Comparison of ENCODE assay signal across 10 cellular contexts in genomic region chr1:21779613-21780521, GRCh38. TPM values are rescaled to one million over a fixed set of nuclear protein-coding genes. Genes with fewer than 3 reads are reported as not detected.
DNase-seq lines count a peak whose midpoint lies in the region; ATAC-seq and TF ChIP-seq lines count a peak whose summit lies in the region.
"Had no signal": no experiment of that assay in that cellular context is flagged by ENCODE, and none has a peak within 500 bp of the region (broad histone marks: within the 10 kb centered on the region; RNA-seq: fewer than 3 reads in every experiment).

No MANE protein-coding gene starts in this region.

- H3K36me3 ChIP-seq in prostate gland = no peaks in the 10 kb centered on the region
- H3K36me3 ChIP-seq in tibial nerve = no peaks in the 10 kb centered on the region

- H3K4me1 ChIP-seq in prostate gland (replicated peaks) (peaks cover 4% of the 10 kb centered on the region), tibial nerve (peaks cover 5 to 49% (median 21%) of the 10 kb centered on the region in 4 donors)

- no peak for DNase-seq in activated naive CD8-positive, alpha-beta T cell treated with anti-CD3 and anti-CD28 coated beads, Interleukin-2, amount 10 ng/mL, durations not matched to agents 7 days and 5 days
- peak; percentile 37 to 61 for DNase-seq in stimulated activated CD4-positive, alpha-beta T cell treated with anti-CD3 and anti-CD28 coated beads, Interleukin-2, amount 100 ng/mL, for 24 hours
- DNase-seq in GOT3 (lab: John Stamatoyannopoulos, UW) = no peak
- no peak for DNase-seq in NCI-H1092 (lab: John Stamatoyannopoulos, UW)
- no peak for DNase-seq in prostate gland (ENCODE audit: low spot score)
- DNase-seq in tibial nerve (ENCODE audit: low spot score in 2 of 2) = no peak
- DNase-seq: T1000 had no signal

- no peak for TF ChIP-seq CTCF in prostate gland (IDR thresholded peaks at IDR 0.05)
- TF ChIP-seq CTCF in tibial nerve (IDR thresholded peaks at IDR 0.05) = no peak

- no peaks in the 10 kb centered on the region for H3K9me3 ChIP-seq in prostate gland
- no peaks in the 10 kb centered on the region for H3K9me3 ChIP-seq in tibial nerve

- no peak for TF ChIP-seq EP300 in tibial nerve (IDR thresholded peaks at IDR 0.05)

- H3K27me3 Mint-ChIP-seq in IgD-negative memory B cell = no peaks in the 10 kb centered on the region
- no peaks in the 10 kb centered on the region for H3K27me3 Mint-ChIP-seq in activated naive CD8-positive, alpha-beta T cell treated with anti-CD3 and anti-CD28 coated beads, Interleukin-2, amount 10 ng/mL, durations not matched to agents 7 days and 5 days

- H3K27me3 ChIP-seq in prostate gland (replicated peaks; ENCODE audit: insufficient read depth) (no peaks in the 10 kb centered on the region), tibial nerve (no peaks in the 10 kb centered on the region)

- peaks cover 27 to 41% (median 38%) of the 10 kb centered on the region in 3 donors for H3K4me1 Mint-ChIP-seq in IgD-negative memory B cell
- H3K4me1 Mint-ChIP-seq in activated naive CD8-positive, alpha-beta T cell treated with anti-CD3 and anti-CD28 coated beads, Interleukin-2, amount 10 ng/mL, durations not matched to agents 7 days and 5 days = peaks cover 37% of the 10 kb centered on the region

- peaks cover 4% of the 10 kb centered on the region for H3K36me3 Mint-ChIP-seq in IgD-negative memory B cell
- peaks cover 19% of the 10 kb centered on the region for H3K36me3 Mint-ChIP-seq in activated naive CD8-positive, alpha-beta T cell treated with anti-CD3 and anti-CD28 coated beads, Interleukin-2, amount 10 ng/mL, durations not matched to agents 7 days and 5 days

- H3K27ac ChIP-seq in prostate gland (no peak overlapping the region), tibial nerve (no peak overlapping the region)

- intact Hi-C loops in prostate gland (cut with DNase I) = no loop called here

- POLR2A ChIA-PET in activated naive CD8-positive, alpha-beta T cell treated with anti-CD3 and anti-CD28 coated beads, Interleukin-2, amount 10 ng/mL, durations not matched to agents 7 days and 5 days (lab: Charles Lee) = no interaction called here

- TF ChIP-seq POLR2A in prostate gland (IDR thresholded peaks at IDR 0.05) (no peak), tibial nerve (IDR thresholded peaks at IDR 0.05) (no peak)

- H3K27ac Mint-ChIP-seq in IgD-negative memory B cell = peak overlapping the region; percentile 92 to 96 (median 95)
- H3K27ac Mint-ChIP-seq in activated naive CD8-positive, alpha-beta T cell treated with anti-CD3 and anti-CD28 coated beads, Interleukin-2, amount 10 ng/mL, durations not matched to agents 7 days and 5 days = peak overlapping the region; percentile 61

- H3K9me3 Mint-ChIP-seq in IgD-negative memory B cell = no peaks in the 10 kb centered on the region
- peaks cover 1% of the 10 kb centered on the region for H3K9me3 Mint-ChIP-seq in activated naive CD8-positive, alpha-beta T cell treated with anti-CD3 and anti-CD28 coated beads, Interleukin-2, amount 10 ng/mL, durations not matched to agents 7 days and 5 days

- 88% methylated on average over 12 of the region's 12 CpGs for WGBS in prostate gland
- WGBS in tibial nerve, 2 donors = 86 to 87% methylated on average over 12 of the region's 12 CpGs

- peak overlapping the region; percentile 76 to 92 (median 85) for H3K4me3 Mint-ChIP-seq in IgD-negative memory B cell
- H3K4me3 Mint-ChIP-seq in activated naive CD8-positive, alpha-beta T cell treated with anti-CD3 and anti-CD28 coated beads, Interleukin-2, amount 10 ng/mL, durations not matched to agents 7 days and 5 days = peak overlapping the region; percentile 68

- peak; percentile 29 for ATAC-seq in GM19025 (IDR thresholded peaks at IDR 0.05; ENCODE audit: low read depth, unreplicated experiment)
- no peak for ATAC-seq in activated naive CD8-positive, alpha-beta T cell treated with anti-CD3 and anti-CD28 coated beads, Interleukin-2, amount 10 ng/mL, durations not matched to agents 7 days and 5 days (ENCODE audit: low read depth)

- no peak overlapping the region for H3K4me3 ChIP-seq in prostate gland
- H3K4me3 ChIP-seq in tibial nerve = no peak overlapping the region

RNA-seq across cellular contexts. Expression of gene USP48, which starts 3.1 kb away (rescaled TPM):
- 58.4 TPM for polyA plus RNA-seq in IgD-negative memory B cell
- total RNA-seq in activated naive CD8-positive, alpha-beta T cell treated with anti-CD3 and anti-CD28 coated beads, Interleukin-2, amount 10 ng/mL, durations not matched to agents 7 days and 5 days = 10 to 100 TPM; 79.6 to 85.2 TPM
- 10 to 100 TPM; 36.2 to 47.5 TPM for total RNA-seq in prostate gland
- total RNA-seq in tibial nerve = 10 to 100 TPM; 51.1 to 65.9 (median 58.7) TPM

RNA-seq across cellular contexts. Expression of gene LDLRAD2, which starts 32.2 kb away (rescaled TPM):
- polyA plus RNA-seq in IgD-negative memory B cell = 0.69 TPM
- under 1 TPM in 1 of 2 experiments, not detected in 1; 0.09 TPM for total RNA-seq in activated naive CD8-positive, alpha-beta T cell treated with anti-CD3 and anti-CD28 coated beads, Interleukin-2, amount 10 ng/mL, durations not matched to agents 7 days and 5 days
- total RNA-seq in prostate gland = 1 to 10 TPM in 1 of 2 donors, under 1 TPM in 1; 0.32 to 1.6 TPM
- under 1 TPM in 1 of 4 donors, not detected in 3; 0.60 TPM for total RNA-seq in tibial nerve
- total RNA-seq: H4 had no signal

Comparison
In these comparisons a context has a peak if more than half of its experiments do, and no peak if none do; other contexts are left out.
1. DNase-seq: peak in stimulated activated CD4-positive, alpha-beta T cell treated with anti-CD3 and anti-CD28 coated beads, Interleukin-2, amount 100 ng/mL, for 24 hours (2 of 2); none in activated naive CD8-positive, alpha-beta T cell treated with anti-CD3 and anti-CD28 coated beads, Interleukin-2, amount 10 ng/mL, durations not matched to agents 7 days and 5 days (single experiment), GOT3 (single experiment), NCI-H1092 (single experiment), prostate gland (single experiment) and tibial nerve (0 of 2).